In the genomic region with DNA sequence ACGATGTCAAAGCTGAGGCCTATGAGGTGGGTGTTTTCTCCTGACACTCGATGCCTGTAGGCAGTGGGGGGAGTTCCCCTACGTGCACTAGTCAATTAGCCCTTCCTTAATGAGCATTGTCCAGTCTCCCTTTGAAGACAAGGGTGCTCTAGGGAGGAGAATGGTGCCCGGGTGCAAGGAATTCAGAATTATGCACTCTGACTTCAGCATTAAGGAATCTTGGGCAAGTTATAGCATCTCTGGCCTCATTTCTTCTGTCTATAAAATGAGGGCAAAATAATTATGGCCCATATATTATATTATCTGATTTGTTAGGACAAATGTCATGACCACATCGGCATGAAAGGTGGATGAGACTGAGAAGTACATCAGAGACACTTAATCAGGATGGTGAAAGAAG, we compare ENCODE assay signal across 1 cellular context.
TF ChIP-seq lines count a peak whose summit lies in the region.

No MANE protein-coding gene starts in this region.

TF ChIP-seq in SK-N-SH treated with all-trans-retinoic acid at 6 μM for 48 hours, 23 proteins besides CTCF, POLR2A, EP300 and RAD21 (continued from another document):
- TF ChIP-seq, protein P1, sequence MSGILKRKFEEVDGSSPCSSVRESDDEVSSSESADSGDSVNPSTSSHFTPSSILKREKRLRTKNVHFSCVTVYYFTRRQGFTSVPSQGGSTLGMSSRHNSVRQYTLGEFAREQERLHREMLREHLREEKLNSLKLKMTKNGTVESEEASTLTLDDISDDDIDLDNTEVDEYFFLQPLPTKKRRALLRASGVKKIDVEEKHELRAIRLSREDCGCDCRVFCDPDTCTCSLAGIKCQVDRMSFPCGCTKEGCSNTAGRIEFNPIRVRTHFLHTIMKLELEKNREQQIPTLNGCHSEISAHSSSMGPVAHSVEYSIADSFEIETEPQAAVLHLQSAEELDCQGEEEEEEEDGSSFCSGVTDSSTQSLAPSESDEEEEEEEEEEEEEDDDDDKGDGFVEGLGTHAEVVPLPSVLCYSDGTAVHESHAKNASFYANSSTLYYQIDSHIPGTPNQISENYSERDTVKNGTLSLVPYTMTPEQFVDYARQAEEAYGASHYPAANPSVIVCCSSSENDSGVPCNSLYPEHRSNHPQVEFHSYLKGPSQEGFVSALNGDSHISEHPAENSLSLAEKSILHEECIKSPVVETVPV (CRISPR knock-in tag; IDR thresholded peaks at IDR 0.05) = no peak
- TF ChIP-seq PPARA (CRISPR knock-in tag; IDR thresholded peaks at IDR 0.05; ENCODE audit: borderline replicate concordance) (no peak), OSR1 (CRISPR knock-in tag; IDR thresholded peaks at IDR 0.05) (no peak), ZNF70 (CRISPR knock-in tag; IDR thresholded peaks at IDR 0.05) (no peak), SNAI2 (CRISPR knock-in tag; IDR thresholded peaks at IDR 0.05) (no peak), BACH2 (CRISPR knock-in tag; IDR thresholded peaks at IDR 0.05; ENCODE audit: borderline replicate concordance) (no peak), RARB (CRISPR knock-in tag; IDR thresholded peaks at IDR 0.05) (no peak), TOX (CRISPR knock-in tag; IDR thresholded peaks at IDR 0.05; ENCODE audit: borderline replicate concordance) (no peak)
- TF ChIP-seq, protein P2, sequence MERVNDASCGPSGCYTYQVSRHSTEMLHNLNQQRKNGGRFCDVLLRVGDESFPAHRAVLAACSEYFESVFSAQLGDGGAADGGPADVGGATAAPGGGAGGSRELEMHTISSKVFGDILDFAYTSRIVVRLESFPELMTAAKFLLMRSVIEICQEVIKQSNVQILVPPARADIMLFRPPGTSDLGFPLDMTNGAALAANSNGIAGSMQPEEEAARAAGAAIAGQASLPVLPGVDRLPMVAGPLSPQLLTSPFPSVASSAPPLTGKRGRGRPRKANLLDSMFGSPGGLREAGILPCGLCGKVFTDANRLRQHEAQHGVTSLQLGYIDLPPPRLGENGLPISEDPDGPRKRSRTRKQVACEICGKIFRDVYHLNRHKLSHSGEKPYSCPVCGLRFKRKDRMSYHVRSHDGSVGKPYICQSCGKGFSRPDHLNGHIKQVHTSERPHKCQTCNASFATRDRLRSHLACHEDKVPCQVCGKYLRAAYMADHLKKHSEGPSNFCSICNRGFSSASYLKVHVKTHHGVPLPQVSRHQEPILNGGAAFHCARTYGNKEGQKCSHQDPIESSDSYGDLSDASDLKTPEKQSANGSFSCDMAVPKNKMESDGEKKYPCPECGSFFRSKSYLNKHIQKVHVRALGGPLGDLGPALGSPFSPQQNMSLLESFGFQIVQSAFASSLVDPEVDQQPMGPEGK (CRISPR knock-in tag; IDR thresholded peaks at IDR 0.05; ENCODE audit: borderline replicate concordance) = no peak
TF ChIP-seq in SK-N-SH treated with all-trans-retinoic acid at 6 μM for 48 hours: peak in this region for 0.
